In the genomic region with DNA sequence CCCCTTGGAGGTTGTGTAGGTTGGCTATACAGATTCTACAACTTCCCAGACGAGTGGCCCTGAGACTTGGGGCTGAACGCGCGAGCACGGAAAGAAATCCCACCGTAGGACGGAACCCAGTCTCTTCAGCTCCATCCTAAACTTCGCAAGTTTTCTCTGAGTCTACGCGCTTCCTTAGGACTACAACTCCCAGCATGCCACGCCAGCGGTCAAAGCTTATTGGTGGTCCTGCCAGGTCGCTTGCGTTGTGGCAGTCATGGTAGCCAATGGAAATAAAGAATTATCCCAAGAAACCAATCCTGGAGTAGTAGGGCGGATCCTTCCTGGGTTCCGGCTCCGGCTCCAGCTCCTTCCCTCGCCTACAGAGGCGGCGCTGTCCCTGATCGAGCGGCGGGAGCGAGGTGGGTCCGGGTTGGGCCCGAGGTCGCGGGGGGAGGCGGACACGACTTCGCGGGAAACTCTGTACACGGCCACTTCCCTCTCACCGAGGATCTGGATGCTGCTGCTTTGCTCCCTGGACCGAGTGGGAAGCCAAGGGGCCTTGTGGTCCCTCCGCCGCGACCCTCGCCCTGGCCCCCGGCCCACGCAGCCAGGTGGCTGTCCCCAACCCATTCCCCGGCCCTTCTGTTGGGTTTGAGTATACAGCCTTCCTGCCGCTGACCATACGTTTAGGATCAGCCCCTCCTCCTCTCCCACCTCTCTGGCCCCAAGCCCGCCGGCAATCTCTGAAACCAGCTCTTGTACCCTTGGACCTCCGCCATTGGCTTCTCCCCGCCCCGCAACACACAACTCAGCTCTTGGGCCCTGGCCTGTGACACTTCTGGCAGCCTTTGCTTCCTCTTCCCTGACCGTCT, we compare ENCODE assay signal across 8 cellular contexts.
A peak's percentile ranks its signal among the peaks of the same experiment; 100 is the strongest.
DNase-seq lines count a peak whose midpoint lies in the region; ATAC-seq and TF ChIP-seq lines count a peak whose summit lies in the region.

A gene with protein sequence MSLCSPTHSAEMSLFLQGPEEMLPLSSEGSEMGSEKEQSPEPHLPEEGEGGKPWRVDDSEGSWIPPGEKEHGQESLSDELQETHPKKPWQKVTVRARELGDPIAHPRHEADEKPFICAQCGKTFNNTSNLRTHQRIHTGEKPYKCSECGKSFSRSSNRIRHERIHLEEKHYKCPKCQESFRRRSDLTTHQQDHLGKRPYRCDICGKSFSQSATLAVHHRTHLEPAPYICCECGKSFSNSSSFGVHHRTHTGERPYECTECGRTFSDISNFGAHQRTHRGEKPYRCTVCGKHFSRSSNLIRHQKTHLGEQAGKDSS (plus strand): TSS at position 357 of the 854 bp plus-strand sequence. CDS start 3,046 bp downstream, outside the sequence.

- in situ Hi-C loops in GM18951 (cut with MboI; ENCODE audit: low sequenced_read_pairs, unreplicated experiment), result no loop called here

- peak; percentile 81 for ATAC-seq in HG03196 (IDR thresholded peaks at IDR 0.05; ENCODE audit: unreplicated experiment)

- H3K4me3 ChIP-seq in AG10803 (ENCODE audit: low read length), result peak within 1 kb of the TSS; percentile 90

- DNase-seq in AG10803 (ENCODE audit: low read depth) (peak; percentile 97), NCI-H226 (peak; percentile 95), cerebellar cortex (ENCODE audit: low spot score) (peak; percentile 98), islet precursor cell (peak; percentile 98)
- DNase-seq in activated CD4-positive, CD25-positive, alpha-beta regulatory T cell treated with anti-CD3 and anti-CD28 coated beads, Interleukin-2, amount 50 U/mL, for 16 hours (ENCODE audit: low read depth, low spot score), result peak; percentile 80
- DNase-seq in stimulated activated CD4-positive, alpha-beta T cell treated with anti-CD3 and anti-CD28 coated beads, Interleukin-12 subunit alpha, Interleukin-12 subunit beta, amount 100 ng/mL, for 48 hours (ENCODE audit: low read depth in 2 of 3, low spot score in 1 of 3), result peak; percentile 81 to 86 (median 84)

- TF ChIP-seq POLR2A in GM18951 (IDR thresholded peaks at IDR 0.05; ENCODE audit: extremely low read depth, insufficient read depth, insufficient read length), result peak; percentile 84

- peak; percentile 50 for TF ChIP-seq CTCF in AG10803 (conservative IDR thresholded peaks at IDR 0.05; ENCODE audit: low read length)

Comparison
In these comparisons a context has a peak if more than half of its experiments do, and no peak if none do; other contexts are left out.
1. Peak in every context shown above with its lines: DNase-seq, ATAC-seq and H3K4me3 ChIP-seq.